Comparison of ENCODE assay signal across 15 cellular contexts in the genomic region with DNA sequence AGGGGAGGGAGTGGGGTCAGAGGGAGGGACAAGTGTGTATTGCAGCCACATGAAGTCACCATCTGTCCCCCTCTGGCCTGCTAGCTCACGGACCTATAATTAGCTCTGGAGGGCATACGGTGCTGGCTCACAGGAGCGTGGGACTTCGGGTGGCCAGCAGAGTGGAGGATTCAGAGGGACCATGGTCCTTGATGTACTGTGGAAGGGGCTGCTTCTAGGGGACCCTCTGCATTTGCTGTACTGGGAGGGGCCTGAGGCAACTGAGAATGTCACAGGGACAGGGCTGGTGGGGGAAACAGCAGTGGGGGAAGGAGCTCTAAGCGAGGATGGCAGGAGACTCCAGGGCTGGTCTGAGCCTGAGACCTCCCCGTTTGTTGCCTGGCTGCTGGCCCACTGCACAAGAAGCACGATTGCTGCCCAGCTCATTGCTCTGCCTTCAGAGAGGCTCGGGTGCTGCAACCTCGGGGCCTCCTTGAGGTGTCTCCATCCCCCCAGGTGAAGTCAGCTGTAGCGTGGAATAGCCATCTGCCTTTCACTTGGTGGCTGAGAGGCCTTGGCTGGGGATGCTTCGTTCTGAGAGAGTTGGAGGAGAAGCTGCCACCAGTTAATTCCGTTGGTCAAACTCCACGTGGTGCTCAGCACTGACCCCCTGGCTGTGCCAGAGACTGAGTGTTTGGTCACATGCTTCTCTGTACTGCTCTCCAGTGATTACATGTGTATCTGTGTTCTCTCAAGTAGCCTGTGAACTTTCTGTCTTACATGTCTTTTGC. TPM values are rescaled to one million over a fixed set of nuclear protein-coding genes. Genes with fewer than 3 reads are reported as not detected.
A peak's percentile ranks its signal among the peaks of the same experiment; 100 is the strongest.
DNase-seq lines count a peak whose midpoint lies in the region; ATAC-seq and TF ChIP-seq lines count a peak whose summit lies in the region.
"Had no signal": no experiment of that assay in that cellular context is flagged by ENCODE, and none has a peak within 500 bp of the region (broad histone marks: within the 10 kb centered on the region; RNA-seq: fewer than 3 reads in every experiment).

No MANE protein-coding gene starts in this region.

- H3K27me3 ChIP-seq in osteoblast (ENCODE audit: insufficient read depth, low read length) = peaks cover 11% of the 10 kb centered on the region

- no peaks in the 10 kb centered on the region for H4K20me1 ChIP-seq in osteoblast (ENCODE audit: insufficient read depth, low read length)

- H3K9me3 ChIP-seq in osteoblast (ENCODE audit: low read depth, low read length) = no peaks in the 10 kb centered on the region
- H3K9me3 ChIP-seq: lower lobe of right lung had no signal

- H3K79me2 ChIP-seq in osteoblast (ENCODE audit: insufficient read depth, low read length) = no peaks in the 10 kb centered on the region

- peak overlapping the region; percentile 26 for H2AFZ ChIP-seq in osteoblast (ENCODE audit: low read length)

- peaks cover 10% of the 10 kb centered on the region for H3K4me1 ChIP-seq in osteoblast (ENCODE audit: insufficient read depth, low read length)

- DNase-seq in D341Med (ENCODE audit: low spot score) (peak; percentile 24), NCI-H524 (lab: John Stamatoyannopoulos, UW) (peak; percentile 77 to 83), ecto neural progenitor cell (ENCODE audit: low spot score) (peak; percentile 44), osteoblast (ENCODE audit: insufficient read length, low spot score, missing footprints) (peak; percentile 81), type B pancreatic cell (ENCODE audit: extremely low spot score, unreplicated experiment) (no peak), nucleus accumbens (lab: John Stamatoyannopoulos, UW) (no peak)
- no peak for DNase-seq in stimulated activated CD4-positive, alpha-beta T cell treated with anti-CD3 and anti-CD28 coated beads, Interleukin-2, amount 100 ng/mL, for 24 hours
- DNase-seq: CD4-positive, CD25-positive, alpha-beta regulatory T cell; central memory CD4-positive, alpha-beta T cell; lower lobe of right lung; NCI-H1694; stimulated activated CD4-positive, alpha-beta T cell treated with anti-CD3 and anti-CD28 coated beads, Interleukin-4, amount 100 ng/mL, for 4 hours; stimulated activated naive CD8-positive, alpha-beta T cell treated with anti-CD3 and anti-CD28 coated beads, Interleukin-15, Interleukin-2, amounts not matched to agents 100 U/mL and 50 U/mL, for 24 hours had no signal

- H3K27me3 Mint-ChIP-seq in type B pancreatic cell = peaks cover 52% of the 10 kb centered on the region

- H3K4me2 ChIP-seq in osteoblast (ENCODE audit: insufficient read depth, low read length) = no peak overlapping the region

- no peak for TF ChIP-seq CTCF in osteoblast (IDR thresholded peaks at IDR 0.05; ENCODE audit: extremely low read depth, low read depth, low read length)
- no peak for TF ChIP-seq CTCF in type B pancreatic cell (conservative IDR thresholded peaks at IDR 0.05)

- no peak overlapping the region for H3K4me3 ChIP-seq in osteoblast (ENCODE audit: insufficient read depth, low read length)
- H3K4me3 ChIP-seq: lower lobe of right lung had no signal

- H3K4me3 Mint-ChIP-seq in type B pancreatic cell = no peak overlapping the region

- H3K27ac Mint-ChIP-seq in type B pancreatic cell = no peak overlapping the region
- H3K27ac Mint-ChIP-seq: IgD-negative memory B cell had no signal

- no peaks in the 10 kb centered on the region for H3K9me3 Mint-ChIP-seq in type B pancreatic cell

- H3K36me3 ChIP-seq in osteoblast (ENCODE audit: insufficient read depth, low read length) = peaks cover 11% of the 10 kb centered on the region

- H3K36me3 Mint-ChIP-seq in type B pancreatic cell = peaks cover 9% of the 10 kb centered on the region
- H3K36me3 Mint-ChIP-seq: IgD-negative memory B cell had no signal

- no peak overlapping the region for H3K27ac ChIP-seq in osteoblast (ENCODE audit: low read depth, low read length)
- H3K27ac ChIP-seq: lower lobe of right lung had no signal

- peaks cover 10% of the 10 kb centered on the region for H3K4me1 Mint-ChIP-seq in type B pancreatic cell (ENCODE audit: unreplicated experiment)

- no peak for ATAC-seq in HG03097 (IDR thresholded peaks at IDR 0.05; ENCODE audit: low FRiP score, unreplicated experiment)
- ATAC-seq: lower lobe of right lung; stimulated activated naive CD8-positive, alpha-beta T cell treated with anti-CD3 and anti-CD28 coated beads, Interleukin-15, Interleukin-2, amounts not matched to agents 100 U/mL and 50 U/mL, for 24 hours had no signal

RNA-seq across cellular contexts. Expression of gene PPFIA4, which starts 2.7 kb away (rescaled TPM):
- total RNA-seq in osteoblast (8.0 and 10.9 TPM in 2 replicates), type B pancreatic cell (ENCODE audit: low replicate concordance) (0.71 and 4.9 TPM in 2 replicates)

RNA-seq across cellular contexts. Expression of gene TMEM183A, which starts 21.8 kb away (rescaled TPM):
- total RNA-seq in osteoblast (116 and 118 TPM in 2 replicates), type B pancreatic cell (ENCODE audit: low replicate concordance) (75.8 and 88.2 TPM in 2 replicates)

RNA-seq across cellular contexts. Expression of gene MYOG, which starts 56.8 kb away (rescaled TPM):
- total RNA-seq in osteoblast = not detected in 2 replicates
- total RNA-seq in type B pancreatic cell (ENCODE audit: low replicate concordance) = 2.1 TPM in 1 of 2 replicates, not detected in the other
- total RNA-seq: CD4-positive, CD25-positive, alpha-beta regulatory T cell; lower lobe of right lung had no signal

Comparison
In these comparisons a context has a peak if more than half of its experiments do, and no peak if none do; other contexts are left out.
1. DNase-seq: peak in D341Med (single experiment), NCI-H524 (2 of 2), ecto neural progenitor cell (single experiment) and osteoblast (single experiment); none in type B pancreatic cell (single experiment), stimulated activated CD4-positive, alpha-beta T cell treated with anti-CD3 and anti-CD28 coated beads, Interleukin-2, amount 100 ng/mL, for 24 hours (0 of 2) and nucleus accumbens (0 of 56).